23 cellular contexts compared by ENCODE assay signal in genomic region chr9:119044801-119045200, GRCh38.
DNase-seq lines count a peak whose midpoint lies in the region; ATAC-seq and TF ChIP-seq lines count a peak whose summit lies in the region.
"Had no signal": no experiment of that assay in that cellular context is flagged by ENCODE, and none has a peak within 500 bp of the region (broad histone marks: within the 10 kb centered on the region; RNA-seq: fewer than 3 reads in every experiment).

No MANE protein-coding gene starts in this region.

- DNase-seq in left cardiac atrium (no peak), right atrium auricular region (ENCODE audit: low spot score) (no peak), dedifferentiated amniotic fluid mesenchymal stem cell (ENCODE audit: extremely low spot score) (peak; percentile 56), kidney glomerular epithelial cell (lab: John Stamatoyannopoulos, UW) (peak; percentile 44), aorta (no peak), germinal center (ENCODE audit: low spot score) (no peak)
- DNase-seq in stimulated activated CD4-positive, alpha-beta T cell treated with anti-CD3 and anti-CD28 coated beads, Interleukin-2, amount 100 ng/mL, for 24 hours = no peak
- DNase-seq: activated CD4-positive, alpha-beta memory T cell treated with anti-CD3 and anti-CD28 coated beads for 36 hours; activated CD4-positive, CD25-positive, alpha-beta regulatory T cell; activated effector memory CD4-positive, alpha-beta T cell treated with Interleukin-2 at 50 U/mL for 16 hours; COR-L47; dermis blood vessel endothelial cell; hypothalamus; islet precursor cell; MG63; naive B cell; NCI-H146; NCI-H524; T-helper 9 cell had no signal

- H3K4me1 ChIP-seq in right atrium auricular region (no peaks in the 10 kb centered on the region), aorta (ENCODE audit: control insufficient read depth in 1 of 2, insufficient read depth in 2 of 2, low read length in 2 of 2) (no peaks in the 10 kb centered on the region)
- H3K4me1 ChIP-seq: A549, BLaER1 had no signal

- H3K36me3 ChIP-seq in right atrium auricular region (no peaks in the 10 kb centered on the region), aorta (ENCODE audit: control insufficient read depth in 1 of 2, insufficient read depth in 2 of 2, low read length in 1 of 2) (no peaks in the 10 kb centered on the region)
- H3K36me3 ChIP-seq: BLaER1, cardiac muscle cell, MG63 had no signal

- TF ChIP-seq CTCF in right atrium auricular region (IDR thresholded peaks at IDR 0.05) = no peak

- no peaks in the 10 kb centered on the region for H3K27me3 ChIP-seq in right atrium auricular region
- no peaks in the 10 kb centered on the region for H3K27me3 ChIP-seq in aorta (ENCODE audit: control insufficient read depth in 1 of 2, insufficient read depth in 2 of 2, low read length in 1 of 2)
- H3K27me3 ChIP-seq: BLaER1, cardiac muscle cell, MG63 had no signal

- H3K9me3 ChIP-seq in right atrium auricular region = no peaks in the 10 kb centered on the region
- H3K9me3 ChIP-seq in aorta (ENCODE audit: control insufficient read depth, low read length) = no peaks in the 10 kb centered on the region
- H3K9me3 ChIP-seq: A549, BLaER1, MG63 had no signal

- H3K27ac ChIP-seq in right atrium auricular region (peak overlapping the region in 1 of 2 donors; percentile 40), aorta (ENCODE audit: low read depth in 1 of 2, low read length in 2 of 2) (no peak overlapping the region)
- H3K27ac ChIP-seq: A549, BLaER1, cardiac muscle cell had no signal

- intact Hi-C loops in left cardiac atrium (cut with DNase I) = no loop called here
- intact Hi-C loops in aorta (cut with DNase I) = no loop called here

- ATAC-seq in left cardiac atrium (peak; percentile 38 to 65), aorta (ENCODE audit: low FRiP score) (peak; percentile 52), GM21723 (IDR thresholded peaks at IDR 0.05; ENCODE audit: unreplicated experiment) (no peak)
- ATAC-seq: A549 had no signal

- H3K4me3 ChIP-seq in right atrium auricular region = no peak overlapping the region
- H3K4me3 ChIP-seq in aorta (ENCODE audit: low read length in 2 of 2) = no peak overlapping the region
- H3K4me3 ChIP-seq: A549, BLaER1, cardiac muscle cell, MG63 had no signal

- WGBS in aorta, 2 donors = 83 to 94% methylated on average over 1 of the region's 1 CpG

Comparison
In these comparisons a context has a peak if more than half of its experiments do, and no peak if none do; other contexts are left out.
1. DNase-seq: peak in dedifferentiated amniotic fluid mesenchymal stem cell (single experiment) and kidney glomerular epithelial cell (single experiment); none in left cardiac atrium (single experiment), right atrium auricular region (single experiment), aorta (0 of 2), germinal center (single experiment) and stimulated activated CD4-positive, alpha-beta T cell treated with anti-CD3 and anti-CD28 coated beads, Interleukin-2, amount 100 ng/mL, for 24 hours (0 of 2).